In the genomic region with DNA sequence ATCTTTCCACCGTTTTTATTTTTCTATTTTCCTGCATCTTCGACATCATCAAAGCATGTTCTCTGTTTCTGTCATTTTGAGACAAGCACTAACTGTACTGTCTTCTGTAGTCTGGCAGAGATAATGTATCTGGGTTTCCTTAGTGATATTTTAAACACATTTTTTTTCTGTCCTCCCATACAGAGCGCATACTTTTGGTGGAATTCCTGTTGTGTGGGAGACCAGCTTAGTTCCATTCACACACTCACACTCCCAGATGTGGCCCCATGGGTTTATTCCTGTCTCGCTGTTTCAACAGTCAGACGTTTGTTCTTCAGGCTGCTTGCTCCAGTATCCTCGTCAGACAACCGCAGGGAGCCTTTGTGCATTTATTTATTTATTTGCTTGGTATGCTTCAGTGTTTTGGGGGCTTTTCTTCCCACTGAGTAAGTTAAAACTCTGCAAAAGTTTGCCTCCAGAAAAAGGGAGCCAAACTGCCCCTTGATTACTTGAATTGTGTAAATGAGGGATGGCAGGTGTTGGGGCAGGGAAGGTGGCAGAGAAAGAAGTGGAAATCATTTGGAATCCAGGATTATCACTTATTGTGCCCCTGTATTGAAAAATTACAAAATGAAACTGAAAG, we compare ENCODE assay signal across 7 cellular contexts.
DNase-seq lines count a peak whose midpoint lies in the region; ATAC-seq, FAIRE-seq and TF ChIP-seq lines count a peak whose summit lies in the region.

No MANE protein-coding gene starts in this region.

- H3K27me3 Mint-ChIP-seq in type B pancreatic cell, result peaks cover 5% of the 10 kb centered on the region

- no peak overlapping the region for H3K14ac ChIP-seq in H1 (ENCODE audit: insufficient read length)

- 0 out of 2 replicates have a peak overlapping the region, but pooled peaks have one; percentile 1 for H2AFZ ChIP-seq in H1 (ENCODE audit: low read length)

- no peak for FAIRE-seq in H1 (lab: Jason Lieb, UNC)

- no peak for TF ChIP-seq EP300 in H1 (IDR thresholded peaks at IDR 0.05; ENCODE audit: borderline replicate concordance in 1 of 2, low read depth in 2 of 2, low read length in 2 of 2)

- peak overlapping the region in 1 of 2 experiments; percentile 3; a peak in 1 of 4 replicates for H3K4me2 ChIP-seq in H1 (ENCODE audit: insufficient read depth in 1 of 2, low read depth in 2 of 2, low read length in 2 of 2)

- H3K4me1 ChIP-seq in H1 (replicated peaks in 1 of 4; ENCODE audit: control insufficient read depth in 3 of 4, insufficient read depth in 4 of 4, low read length in 3 of 4), result peaks cover 0 to 3% (median 0%) of the 10 kb centered on the region in 4 experiments; a peak in 2 of 7 replicates
- H3K4me1 ChIP-seq in mesodermal cell (ENCODE audit: control insufficient read depth, insufficient read depth, low read length, poor library complexity, severe bottlenecking), result peaks cover 38% of the 10 kb centered on the region

- no peak overlapping the region for H4K5ac ChIP-seq in H1 (ENCODE audit: insufficient read length, low read depth, low read length)

- H3K23ac ChIP-seq in H1 (ENCODE audit: insufficient read length), result no peak overlapping the region

- TF ChIP-seq RAD21 in H1 (IDR thresholded peaks at IDR 0.05 in 1 of 2, conservative IDR thresholded peaks at IDR 0.05 in 1 of 2; ENCODE audit: low read depth in 2 of 2, low read length in 2 of 2), result no peak

- no peak for ATAC-seq in HG03108 (IDR thresholded peaks at IDR 0.05; ENCODE audit: unreplicated experiment)

- H3K27me3 ChIP-seq in H1 (replicated peaks in 1 of 4; ENCODE audit: control insufficient read depth in 3 of 4, extremely low read depth in 1 of 4, insufficient read depth in 3 of 4, low read length in 3 of 4), result no peaks in the 10 kb centered on the region

- H3K36me3 Mint-ChIP-seq in type B pancreatic cell, result no peaks in the 10 kb centered on the region

- H2BK5ac ChIP-seq in H1 (ENCODE audit: low read depth, low read length), result no peak overlapping the region

- no peak overlapping the region for H2BK15ac ChIP-seq in H1 (ENCODE audit: low read length)

- no peak overlapping the region for H2BK20ac ChIP-seq in H1 (ENCODE audit: low read length)

- H4K8ac ChIP-seq in H1 (ENCODE audit: extremely low read depth, insufficient read depth, low read length), result no peak overlapping the region

- H3K18ac ChIP-seq in H1 (ENCODE audit: extremely low read depth, low read length), result no peak overlapping the region

- H3K27ac Mint-ChIP-seq in type B pancreatic cell, result peak overlapping the region; percentile 88

- no peak for TF ChIP-seq POLR2A in H1 (IDR thresholded peaks at IDR 0.05; ENCODE audit: control extremely low read depth in 1 of 2, low read depth in 2 of 2, low read length in 2 of 2)

- no peaks in the 10 kb centered on the region for H3K36me3 ChIP-seq in H1 (ENCODE audit: control insufficient read depth in 2 of 4, insufficient read depth in 4 of 4, low read length in 3 of 4)
- no peaks in the 10 kb centered on the region for H3K36me3 ChIP-seq in mesodermal cell (ENCODE audit: control insufficient read depth, insufficient read depth, low read length)

- peaks cover 5% of the 10 kb centered on the region for H3K9me3 Mint-ChIP-seq in type B pancreatic cell

- POLR2A ChIA-PET in H1 (lab: Charles Lee; ENCODE audit: partially characterized antibody), result no interaction called here

- no peak overlapping the region for H3K4me3 ChIP-seq in H1 (ENCODE audit: extremely low read depth in 1 of 4, insufficient read depth in 2 of 4, low read depth in 3 of 4, low read length in 4 of 4)
- H3K4me3 ChIP-seq in mesodermal cell (ENCODE audit: extremely low read depth, insufficient read depth, low read length, poor library complexity, severe bottlenecking), result no peak overlapping the region

- no peak overlapping the region for H2AK5ac ChIP-seq in H1 (ENCODE audit: low read depth, low read length)

- H4K91ac ChIP-seq in H1 (replicated peaks; ENCODE audit: insufficient read length, low read length), result no peak overlapping the region

- H3K79me1 ChIP-seq in H1 (ENCODE audit: low read depth, low read length), result no peaks in the 10 kb centered on the region

- H3K56ac ChIP-seq in H1 (replicated peaks; ENCODE audit: insufficient read length, low read depth, low read length), result no peak overlapping the region

- TF ChIP-seq CTCF in H1 (IDR thresholded peaks at IDR 0.05; ENCODE audit: control extremely low read depth in 1 of 3, insufficient read depth in 1 of 3, low read depth in 1 of 3, low read length in 3 of 3) (no peak), type B pancreatic cell (conservative IDR thresholded peaks at IDR 0.05) (no peak)

- H3K79me2 ChIP-seq in H1 (ENCODE audit: control insufficient read depth in 1 of 2, insufficient read depth in 2 of 2, low read length in 2 of 2), result no peaks in the 10 kb centered on the region

- WGBS in H1 (ENCODE audit: extremely low coverage in 1 of 2, insufficient coverage in 1 of 2, insufficient read length in 1 of 2, insufficient replicate concordance in 2 of 2, low coverage in 1 of 2, low lambda C conversion rate in 2 of 2, missing lambda C conversion rate in 1 of 2), 2 experiments, result 58% methylated on average over 7 of the region's 7 CpGs; no CpG with 5 or more reads in 1 of the 2 experiments
- WGBS in mesodermal cell (ENCODE audit: insufficient coverage in 2 of 2), 2 experiments, result 17 to 33% methylated on average over 1 of the region's 7 CpGs

- no peak overlapping the region for H2BK12ac ChIP-seq in H1 (ENCODE audit: low read depth, low read length)

- no peaks in the 10 kb centered on the region; the same call in 1 of the 2 replicates for H3K23me2 ChIP-seq in H1 (ENCODE audit: low read depth, low read length)

- DNase-seq in NCI-H226 (peak; percentile 86), H1 (ENCODE audit: low read depth in 1 of 2, low spot score in 2 of 2) (no peak), type B pancreatic cell (ENCODE audit: extremely low spot score, unreplicated experiment) (no peak), RKO (ENCODE audit: low spot score) (no peak), cerebellar nuclear complex (lab: John Stamatoyannopoulos, UW) (no peak)

- H3K27ac ChIP-seq in H1 (ENCODE audit: low read depth, low read length) (no peak overlapping the region), mesodermal cell (ENCODE audit: low read depth, low read length, severe bottlenecking) (peak overlapping the region; percentile 100)

- H3K4me1 Mint-ChIP-seq in type B pancreatic cell (ENCODE audit: unreplicated experiment), result peaks cover 29% of the 10 kb centered on the region

- H3K4me3 Mint-ChIP-seq in type B pancreatic cell, result peak overlapping the region; percentile 53

- no peak overlapping the region for H3K4ac ChIP-seq in H1 (replicated peaks; ENCODE audit: insufficient read length, low read depth, low read length)

- H3K9ac ChIP-seq in H1 (replicated peaks in 1 of 4; ENCODE audit: extremely low read depth in 1 of 4, low read depth in 3 of 4, low read length in 3 of 4), result no peak overlapping the region

- no peak overlapping the region for H2BK120ac ChIP-seq in H1 (replicated peaks; ENCODE audit: low read depth, low read length)

- H4K20me1 ChIP-seq in H1 (replicated peaks in 1 of 2; ENCODE audit: control insufficient read depth in 1 of 2, insufficient read depth in 2 of 2, low read length in 2 of 2), result no peaks in the 10 kb centered on the region

- CTCF ChIA-PET in H1 (lab: Charles Lee; ENCODE audit: partially characterized antibody), result no interaction called here

- H3K9me3 ChIP-seq in H1 (ENCODE audit: insufficient read depth in 2 of 2, low read depth in 1 of 2, low read length in 1 of 2), result 0 out of 4 replicates have a peak, but pooled peaks cover 0 to 2% of the 10 kb centered on the region in 2 experiments
- peaks cover 1% of the 10 kb centered on the region for H3K9me3 ChIP-seq in mesodermal cell (ENCODE audit: control insufficient read depth, low read length)

TF ChIP-seq in H1, 55 proteins besides CTCF, POLR2A, EP300 and RAD21:
- no peak for TF ChIP-seq POU5F1 (IDR thresholded peaks at IDR 0.05; ENCODE audit: low read depth, low read length)
- TF ChIP-seq BRCA1 (IDR thresholded peaks at IDR 0.05; ENCODE audit: low read depth, low read length), result no peak
- TF ChIP-seq SUZ12 (IDR thresholded peaks at IDR 0.05; ENCODE audit: low read length), result no peak
- TF ChIP-seq CBX8 (IDR thresholded peaks at IDR 0.05; ENCODE audit: borderline replicate concordance, low read depth, low read length), result no peak
- no peak for TF ChIP-seq TBP (IDR thresholded peaks at IDR 0.05; ENCODE audit: low read depth, low read length)
- TF ChIP-seq JUN (IDR thresholded peaks at IDR 0.05; ENCODE audit: low read depth, low read length), result no peak
- TF ChIP-seq TAF7 (optimal IDR thresholded peaks at IDR 0.05; ENCODE audit: borderline replicate concordance, low read depth, low read length), result no peak
- no peak for TF ChIP-seq KDM1A (IDR thresholded peaks at IDR 0.05; ENCODE audit: borderline replicate concordance, low read length)
- TF ChIP-seq JUND (IDR thresholded peaks at IDR 0.05; ENCODE audit: low read length), result no peak
- no peak for TF ChIP-seq HDAC2 (IDR thresholded peaks at IDR 0.05; ENCODE audit: borderline replicate concordance in 1 of 2, low read depth in 2 of 2, low read length in 2 of 2)
- no peak for TF ChIP-seq CHD2 (IDR thresholded peaks at IDR 0.05; ENCODE audit: low read length)
- no peak for TF ChIP-seq SAP30 (IDR thresholded peaks at IDR 0.05; ENCODE audit: insufficient read depth, insufficient replicate concordance, low read length)
- TF ChIP-seq CBX5 (IDR thresholded peaks at IDR 0.05; ENCODE audit: low read depth, low read length), result no peak
- TF ChIP-seq KDM4A (IDR thresholded peaks at IDR 0.05; ENCODE audit: low read depth, low read length, severe bottlenecking), result no peak
- TF ChIP-seq CREB1 (IDR thresholded peaks at IDR 0.05), result no peak
- no peak for TF ChIP-seq EZH2 (IDR thresholded peaks at IDR 0.05; ENCODE audit: low read depth, low read length, severe bottlenecking)
- no peak for TF ChIP-seq NRF1 (IDR thresholded peaks at IDR 0.05; ENCODE audit: low read depth, low read length)
- TF ChIP-seq HDAC6 (IDR thresholded peaks at IDR 0.05; ENCODE audit: low read depth, low read length), result no peak
- no peak for TF ChIP-seq POLR2AphosphoS5 (IDR thresholded peaks at IDR 0.05; ENCODE audit: low read depth, low read length)
- TF ChIP-seq GABPA (IDR thresholded peaks at IDR 0.05; ENCODE audit: borderline replicate concordance, insufficient read depth, low read length), result no peak
